In genomic region chr11:61680622-61681191, GRCh38 we compare ENCODE assay signal across 2 cellular contexts.
TF ChIP-seq lines count a peak whose summit lies in the region.

No MANE protein-coding gene starts in this region.

TF ChIP-seq in H1, 55 proteins besides CTCF, POLR2A, EP300 and RAD21 (continued from another document):
- TF ChIP-seq KDM4A (IDR thresholded peaks at IDR 0.05; ENCODE audit: low read depth, low read length, severe bottlenecking) = peak; percentile 18
- no peak for TF ChIP-seq ATF2 (IDR thresholded peaks at IDR 0.05; ENCODE audit: low read length)
- TF ChIP-seq, protein P1, sequence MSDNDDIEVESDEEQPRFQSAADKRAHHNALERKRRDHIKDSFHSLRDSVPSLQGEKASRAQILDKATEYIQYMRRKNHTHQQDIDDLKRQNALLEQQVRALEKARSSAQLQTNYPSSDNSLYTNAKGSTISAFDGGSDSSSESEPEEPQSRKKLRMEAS (IDR thresholded peaks at IDR 0.05) = peak; percentile 19; the same call in 1 of the 2 replicates
- TF ChIP-seq JUND (IDR thresholded peaks at IDR 0.05; ENCODE audit: low read length) = no peak
- no peak for TF ChIP-seq ZNF274 (IDR thresholded peaks at IDR 0.05; ENCODE audit: borderline replicate concordance, extremely low read depth, low read length)
- TF ChIP-seq, protein P2, sequence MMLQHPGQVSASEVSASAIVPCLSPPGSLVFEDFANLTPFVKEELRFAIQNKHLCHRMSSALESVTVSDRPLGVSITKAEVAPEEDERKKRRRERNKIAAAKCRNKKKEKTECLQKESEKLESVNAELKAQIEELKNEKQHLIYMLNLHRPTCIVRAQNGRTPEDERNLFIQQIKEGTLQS (IDR thresholded peaks at IDR 0.05; ENCODE audit: insufficient read depth, low read depth, low read length) = no peak
- TF ChIP-seq, protein P3, sequence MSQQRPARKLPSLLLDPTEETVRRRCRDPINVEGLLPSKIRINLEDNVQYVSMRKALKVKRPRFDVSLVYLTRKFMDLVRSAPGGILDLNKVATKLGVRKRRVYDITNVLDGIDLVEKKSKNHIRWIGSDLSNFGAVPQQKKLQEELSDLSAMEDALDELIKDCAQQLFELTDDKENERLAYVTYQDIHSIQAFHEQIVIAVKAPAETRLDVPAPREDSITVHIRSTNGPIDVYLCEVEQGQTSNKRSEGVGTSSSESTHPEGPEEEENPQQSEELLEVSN (IDR thresholded peaks at IDR 0.05) = no peak
TF ChIP-seq in H1: peak in this region for 3.

TF ChIP-seq in neural cell, 6 proteins besides CTCF, POLR2A, EP300 and RAD21 (continued from another document):
- TF ChIP-seq EZH2 (IDR thresholded peaks at IDR 0.05; ENCODE audit: borderline replicate concordance, insufficient read depth, low read length, poor library complexity, severe bottlenecking) = no peak
- TF ChIP-seq, protein P4, sequence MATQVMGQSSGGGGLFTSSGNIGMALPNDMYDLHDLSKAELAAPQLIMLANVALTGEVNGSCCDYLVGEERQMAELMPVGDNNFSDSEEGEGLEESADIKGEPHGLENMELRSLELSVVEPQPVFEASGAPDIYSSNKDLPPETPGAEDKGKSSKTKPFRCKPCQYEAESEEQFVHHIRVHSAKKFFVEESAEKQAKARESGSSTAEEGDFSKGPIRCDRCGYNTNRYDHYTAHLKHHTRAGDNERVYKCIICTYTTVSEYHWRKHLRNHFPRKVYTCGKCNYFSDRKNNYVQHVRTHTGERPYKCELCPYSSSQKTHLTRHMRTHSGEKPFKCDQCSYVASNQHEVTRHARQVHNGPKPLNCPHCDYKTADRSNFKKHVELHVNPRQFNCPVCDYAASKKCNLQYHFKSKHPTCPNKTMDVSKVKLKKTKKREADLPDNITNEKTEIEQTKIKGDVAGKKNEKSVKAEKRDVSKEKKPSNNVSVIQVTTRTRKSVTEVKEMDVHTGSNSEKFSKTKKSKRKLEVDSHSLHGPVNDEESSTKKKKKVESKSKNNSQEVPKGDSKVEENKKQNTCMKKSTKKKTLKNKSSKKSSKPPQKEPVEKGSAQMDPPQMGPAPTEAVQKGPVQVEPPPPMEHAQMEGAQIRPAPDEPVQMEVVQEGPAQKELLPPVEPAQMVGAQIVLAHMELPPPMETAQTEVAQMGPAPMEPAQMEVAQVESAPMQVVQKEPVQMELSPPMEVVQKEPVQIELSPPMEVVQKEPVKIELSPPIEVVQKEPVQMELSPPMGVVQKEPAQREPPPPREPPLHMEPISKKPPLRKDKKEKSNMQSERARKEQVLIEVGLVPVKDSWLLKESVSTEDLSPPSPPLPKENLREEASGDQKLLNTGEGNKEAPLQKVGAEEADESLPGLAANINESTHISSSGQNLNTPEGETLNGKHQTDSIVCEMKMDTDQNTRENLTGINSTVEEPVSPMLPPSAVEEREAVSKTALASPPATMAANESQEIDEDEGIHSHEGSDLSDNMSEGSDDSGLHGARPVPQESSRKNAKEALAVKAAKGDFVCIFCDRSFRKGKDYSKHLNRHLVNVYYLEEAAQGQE (IDR thresholded peaks at IDR 0.05; ENCODE audit: borderline replicate concordance) = no peak
- no peak for TF ChIP-seq TAF1 (IDR thresholded peaks at IDR 0.05; ENCODE audit: low read depth)
- TF ChIP-seq MXI1 (conservative IDR thresholded peaks at IDR 0.05; ENCODE audit: poor library complexity, severe bottlenecking) = no peak
